ENCODE assay signal across 25 cellular contexts in genomic region chr2:166458682-166459081, GRCh38. TPM values are rescaled to one million over a fixed set of nuclear protein-coding genes. Genes with fewer than 3 reads are reported as not detected.
DNase-seq lines count a peak whose midpoint lies in the region; ATAC-seq and TF ChIP-seq lines count a peak whose summit lies in the region.
"Had no signal": no experiment of that assay in that cellular context is flagged by ENCODE, and none has a peak within 500 bp of the region (broad histone marks: within the 10 kb centered on the region; RNA-seq: fewer than 3 reads in every experiment).

No MANE protein-coding gene starts in this region.

- CTCF ChIA-PET in IMR-90 (lab: Yijun Ruan, JAX): no interaction called here

- H2AK9ac ChIP-seq in IMR-90 (replicated peaks; ENCODE audit: low read depth, low read length, poor library complexity): no peak overlapping the region

- H3K27me3 ChIP-seq in IMR-90 (ENCODE audit: control insufficient read depth, insufficient read depth, low read length): no peaks in the 10 kb centered on the region
- no peaks in the 10 kb centered on the region for H3K27me3 ChIP-seq in RWPE2 (ENCODE audit: insufficient read depth, poor library complexity, severe bottlenecking)
- H3K27me3 ChIP-seq: BE2C; BLaER1 treated with 17β-estradiol and CSF1 and Interleukin-3, amounts not matched to agents 10 nM and 100 nM had no signal

- DNase-seq in ELR (ENCODE audit: low read depth): peak; percentile 4
- DNase-seq in IMR-90: no peak
- no peak for DNase-seq in RWPE2 (ENCODE audit: low spot score)
- peak; percentile 64 for DNase-seq in epithelial cell of esophagus (ENCODE audit: low read depth)
- no peak for DNase-seq in GDM1 (lab: John Stamatoyannopoulos, UW)
- DNase-seq in COLO668 (lab: John Stamatoyannopoulos, UW; ENCODE audit: unreplicated experiment): no peak
- no peak for DNase-seq in coronary artery (ENCODE audit: low spot score)
- DNase-seq: 8988T; ACHN; AML-193; BE2C; Calu3; CD4-positive, alpha-beta T cell; CD8-positive, alpha-beta memory T cell; COR-L47; DMS53; DMS79 treated with DMSO at 0.1 percent for 48 hours; H7; HCEC 1CT had no signal

- no peak overlapping the region for H2AK5ac ChIP-seq in IMR-90 (ENCODE audit: low read depth, low read length)

- no peak overlapping the region for H4K8ac ChIP-seq in IMR-90 (ENCODE audit: low read depth in 2 of 2, low read length in 2 of 2)

- ATAC-seq in IMR-90 (ENCODE audit: low read depth): no peak
- ATAC-seq in RWPE2 (ENCODE audit: low read depth): peak; percentile 65
- ATAC-seq in HG02571 (IDR thresholded peaks at IDR 0.05; ENCODE audit: unreplicated experiment): no peak
- ATAC-seq: A549, GM12878 had no signal

- no peaks in the 10 kb centered on the region for H3K79me1 ChIP-seq in IMR-90 (ENCODE audit: low read depth in 1 of 2, low read length in 2 of 2)

- no peak for TF ChIP-seq POLR2A in IMR-90 (IDR thresholded peaks at IDR 0.05; ENCODE audit: low read depth, low read length)

- no peak overlapping the region for H2AFZ ChIP-seq in IMR-90 (replicated peaks; ENCODE audit: low read length, poor library complexity)

- intact Hi-C loops in IMR-90 (cut with micrococcal nuclease): no loop called here

- no peak overlapping the region for H3K14ac ChIP-seq in IMR-90 (replicated peaks; ENCODE audit: low read depth, low read length)

- H4K5ac ChIP-seq in IMR-90 (ENCODE audit: low read depth, low read length): no peak overlapping the region

- no peaks in the 10 kb centered on the region for H3K4me1 ChIP-seq in IMR-90 (ENCODE audit: control insufficient read depth, insufficient read depth, low read length)
- no peaks in the 10 kb centered on the region for H3K4me1 ChIP-seq in RWPE2 (ENCODE audit: insufficient read depth, poor library complexity, severe bottlenecking)
- H3K4me1 ChIP-seq: A549; BE2C; BLaER1 treated with 17β-estradiol and CSF1 and Interleukin-3, amounts not matched to agents 10 nM and 100 nM had no signal

- H3K36me3 ChIP-seq in IMR-90 (ENCODE audit: control insufficient read depth, insufficient read depth, low read length) (no peaks in the 10 kb centered on the region), RWPE2 (ENCODE audit: low read depth) (no peaks in the 10 kb centered on the region)
- H3K36me3 ChIP-seq: BE2C; BLaER1 treated with 17β-estradiol and CSF1 and Interleukin-3, amounts not matched to agents 10 nM and 100 nM had no signal

- no peaks in the 10 kb centered on the region for H4K20me1 ChIP-seq in IMR-90 (ENCODE audit: insufficient read depth, low read length)
- H4K20me1 ChIP-seq: BLaER1 treated with 17β-estradiol and CSF1 and Interleukin-3, amounts not matched to agents 10 nM and 100 nM had no signal

- no peak overlapping the region for H3K23ac ChIP-seq in IMR-90 (ENCODE audit: low read depth, low read length)

- H2BK120ac ChIP-seq in IMR-90 (ENCODE audit: low read depth, low read length): no peak overlapping the region

- H2BK15ac ChIP-seq in IMR-90 (ENCODE audit: low read depth, low read length): no peak overlapping the region

- TF ChIP-seq RAD21 in IMR-90 (IDR thresholded peaks at IDR 0.05; ENCODE audit: low read length): no peak

- BruUV-seq in IMR-90 (replicated peaks; lab: Mats Ljungman, UMichigan): no TSS peak

- H3K56ac ChIP-seq in IMR-90 (ENCODE audit: extremely low read depth, insufficient read depth, low read length): no peak overlapping the region

- no peak overlapping the region for H3K9ac ChIP-seq in IMR-90 (ENCODE audit: low read depth, low read length)
- H3K9ac ChIP-seq: BLaER1 treated with 17β-estradiol and CSF1 and Interleukin-3, amounts not matched to agents 10 nM and 100 nM had no signal

- no peak overlapping the region for H3K18ac ChIP-seq in IMR-90 (ENCODE audit: low read depth, low read length)

- in situ Hi-C loops in IMR-90 (cut with MboI; ENCODE audit: low sequenced_read_pairs): no loop called here

- no CpG with 5 or more reads among the region's 1 CpG for WGBS in IMR-90 (ENCODE audit: extremely low coverage in 2 of 2, insufficient read length in 1 of 2), 2 experiments

- H3K9me3 ChIP-seq in IMR-90 (ENCODE audit: control insufficient read depth, insufficient read depth, low read length) (no peaks in the 10 kb centered on the region), RWPE2 (ENCODE audit: severe bottlenecking) (no peaks in the 10 kb centered on the region)
- H3K9me3 ChIP-seq: A549; BE2C; BLaER1 treated with 17β-estradiol and CSF1 and Interleukin-3, amounts not matched to agents 10 nM and 100 nM had no signal

- H3K9me1 ChIP-seq in IMR-90 (ENCODE audit: insufficient read depth, low read length): no peaks in the 10 kb centered on the region

- POLR2A ChIA-PET in IMR-90 (lab: Charles Lee; ENCODE audit: unreplicated experiment): no interaction called here

- no peak overlapping the region for H2BK20ac ChIP-seq in IMR-90 (ENCODE audit: low read depth, low read length)

- no peak overlapping the region for H2BK5ac ChIP-seq in IMR-90 (ENCODE audit: low read depth, low read length, poor library complexity, severe bottlenecking)

- H3K27ac ChIP-seq in IMR-90 (ENCODE audit: insufficient read depth, low read length): no peak overlapping the region
- no peak overlapping the region for H3K27ac ChIP-seq in RWPE2 (ENCODE audit: poor library complexity, severe bottlenecking)
- H3K27ac ChIP-seq in coronary artery: no peak overlapping the region
- H3K27ac ChIP-seq: A549; BLaER1 treated with 17β-estradiol and CSF1 and Interleukin-3, amounts not matched to agents 10 nM and 100 nM had no signal

- no peak overlapping the region for H3K4ac ChIP-seq in IMR-90 (ENCODE audit: low read depth, low read length)

- H4K91ac ChIP-seq in IMR-90 (ENCODE audit: insufficient read depth, low read depth, low read length): no peak overlapping the region

- dilution Hi-C loops in IMR-90 (cut with HindIII; ENCODE audit: low sequenced_read_pairs, unreplicated experiment): no loop called here

- no peak overlapping the region for H3K4me2 ChIP-seq in IMR-90 (ENCODE audit: low read depth, low read length)
- H3K4me2 ChIP-seq: A549; BLaER1 treated with 17β-estradiol and CSF1 and Interleukin-3, amounts not matched to agents 10 nM and 100 nM had no signal

- TF ChIP-seq CTCF in IMR-90 (conservative IDR thresholded peaks at IDR 0.05; ENCODE audit: low read depth, low read length) (no peak), RWPE2 (IDR thresholded peaks at IDR 0.05; ENCODE audit: poor library complexity, severe bottlenecking) (no peak), epithelial cell of esophagus (IDR thresholded peaks at IDR 0.05; ENCODE audit: insufficient read depth, low read depth, low read length, missing control alignments) (no peak), coronary artery (IDR thresholded peaks at IDR 0.05) (no peak)

- H3K4me3 ChIP-seq in IMR-90 (ENCODE audit: insufficient read depth, low read depth, low read length): no peak overlapping the region
- no peak overlapping the region for H3K4me3 ChIP-seq in RWPE2 (ENCODE audit: severe bottlenecking)
- no peak overlapping the region for H3K4me3 ChIP-seq in epithelial cell of esophagus (ENCODE audit: low read length)
- no peak overlapping the region for H3K4me3 ChIP-seq in coronary artery
- H3K4me3 ChIP-seq: A549; BLaER1 treated with 17β-estradiol and CSF1 and Interleukin-3, amounts not matched to agents 10 nM and 100 nM; GM12878 had no signal

TF ChIP-seq in IMR-90, 13 proteins besides CTCF, POLR2A, EP300 and RAD21:
- TF ChIP-seq BHLHE40 (IDR thresholded peaks at IDR 0.05; ENCODE audit: low read depth, low read length): no peak
- TF ChIP-seq SMC3 (IDR thresholded peaks at IDR 0.05; ENCODE audit: low read depth, low read length): no peak
- TF ChIP-seq RCOR1 (IDR thresholded peaks at IDR 0.05; ENCODE audit: insufficient replicate concordance, low read length): no peak
- TF ChIP-seq, protein P1, sequence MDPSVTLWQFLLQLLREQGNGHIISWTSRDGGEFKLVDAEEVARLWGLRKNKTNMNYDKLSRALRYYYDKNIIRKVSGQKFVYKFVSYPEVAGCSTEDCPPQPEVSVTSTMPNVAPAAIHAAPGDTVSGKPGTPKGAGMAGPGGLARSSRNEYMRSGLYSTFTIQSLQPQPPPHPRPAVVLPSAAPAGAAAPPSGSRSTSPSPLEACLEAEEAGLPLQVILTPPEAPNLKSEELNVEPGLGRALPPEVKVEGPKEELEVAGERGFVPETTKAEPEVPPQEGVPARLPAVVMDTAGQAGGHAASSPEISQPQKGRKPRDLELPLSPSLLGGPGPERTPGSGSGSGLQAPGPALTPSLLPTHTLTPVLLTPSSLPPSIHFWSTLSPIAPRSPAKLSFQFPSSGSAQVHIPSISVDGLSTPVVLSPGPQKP (IDR thresholded peaks at IDR 0.05; ENCODE audit: borderline replicate concordance, low read depth, low read length): no peak
- TF ChIP-seq CEBPB (IDR thresholded peaks at IDR 0.05; ENCODE audit: low read depth, low read length): 0 out of 2 replicates have a peak, but pooled peaks have one; percentile 11
- TF ChIP-seq FOS (IDR thresholded peaks at IDR 0.05; ENCODE audit: low read depth, low read length): no peak
- no peak for TF ChIP-seq NFE2L2 (IDR thresholded peaks at IDR 0.05; ENCODE audit: low read depth, low read length)
- no peak for TF ChIP-seq MAZ (IDR thresholded peaks at IDR 0.05; ENCODE audit: borderline replicate concordance, low read depth, low read length)

RNA-seq across cellular contexts. Expression of gene SCN7A, which starts 35.4 kb away (rescaled TPM):
- 0.90 and 1.7 TPM in 2 replicates for total RNA-seq in IMR-90 (2012; rRNA removed)
- 0.24 and 0.39 TPM in 2 replicates for polyA plus RNA-seq in IMR-90 (2012; rRNA removed)
- polyA plus RNA-seq in IMR-90 (2012; cell fraction: cytosol; rRNA removed): 0.08 and 0.09 TPM in 2 replicates
- polyA plus RNA-seq in IMR-90 (2012; cell fraction: nucleus; rRNA removed; ENCODE audit: low replicate concordance): 0.10 and 1.7 TPM in 2 replicates
- total RNA-seq: Calu3; CD4-positive, alpha-beta T cell; CD8-positive, alpha-beta memory T cell; Daoy had no signal
- polyA plus RNA-seq: A549; CD14-positive monocyte; CD8-positive, alpha-beta memory T cell; GM12878 had no signal

Comparison
In these comparisons a context has a peak if more than half of its experiments do, and no peak if none do; other contexts are left out.
1. DNase-seq: peak in ELR (single experiment) and epithelial cell of esophagus (single experiment); none in IMR-90 (single experiment), RWPE2 (single experiment), GDM1 (single experiment), COLO668 (single experiment) and coronary artery (single experiment).